In genomic region chr3:43691120-43692002, GRCh38 we compare ENCODE assay signal across 8 cellular contexts. TPM values are rescaled to one million over a fixed set of nuclear protein-coding genes. Genes with fewer than 3 reads are reported as not detected.
DNase-seq lines count a peak whose midpoint lies in the region; ATAC-seq, FAIRE-seq and TF ChIP-seq lines count a peak whose summit lies in the region.

No MANE protein-coding gene starts in this region.

- H3K9me3 ChIP-seq in pancreas (no peaks in the 10 kb centered on the region), upper lobe of right lung (no peaks in the 10 kb centered on the region)

- H3K27ac Mint-ChIP-seq in activated naive CD4-positive, alpha-beta T cell treated with anti-CD3 and anti-CD28 coated beads, Interleukin-2, amount 50 U/mL, for 72 hours = peak overlapping the region; percentile 86 to 91

- WGBS in pancreas, 2 donors = 0 to 1% methylated on average over 62 to 72 of the region's 72 CpGs

- H3K36me3 ChIP-seq in BJ (ENCODE audit: control insufficient read depth, insufficient read depth, low read length) (no peaks in the 10 kb centered on the region), pancreas (no peaks in the 10 kb centered on the region), upper lobe of right lung (no peaks in the 10 kb centered on the region)

- POLR2A ChIA-PET in BJ (lab: Charles Lee) = no interaction called here

- H3K27me3 ChIP-seq in BJ (ENCODE audit: control insufficient read depth, insufficient read depth, low read length) (no peaks in the 10 kb centered on the region), pancreas (no peaks in the 10 kb centered on the region), upper lobe of right lung (no peaks in the 10 kb centered on the region)

- no peak for FAIRE-seq in pancreas (lab: Jason Lieb, UNC)

- no peak for DNase-seq in BJ (ENCODE audit: low read depth)
- DNase-seq in GM19240 (ENCODE audit: insufficient read length, low spot score) = peak; percentile 8
- DNase-seq in RKO (ENCODE audit: low spot score) = peak; percentile 43
- DNase-seq in activated naive CD4-positive, alpha-beta T cell treated with anti-CD3 and anti-CD28 coated beads, Interleukin-2, amount 50 U/mL, for 72 hours (ENCODE audit: low spot score in 2 of 2) = peak; percentile 44 to 63
- peak; percentile 87 for DNase-seq in cardiac septum (ENCODE audit: low spot score)
- peak; percentile 80 to 92 (median 84) for DNase-seq in pancreas
- DNase-seq in upper lobe of right lung = peak; percentile 94

- H3K27ac ChIP-seq in pancreas = peak overlapping the region; percentile 90 to 98 (median 93)
- H3K27ac ChIP-seq in upper lobe of right lung = peak overlapping the region; percentile 96

- CTCF ChIA-PET in BJ (lab: Yijun Ruan, JAX) = interaction anchor here (0.6 kb wide), 1 partner anchor 40 kb away, joined by 3 read pairs; no protein-coding TSS in a partner anchor

- ATAC-seq in HG03442 (IDR thresholded peaks at IDR 0.05; ENCODE audit: unreplicated experiment) (peak; percentile 35), pancreas (peak; percentile 65 to 76 (median 68)), upper lobe of right lung (peak; percentile 80)
- peak; percentile 32 to 34 for ATAC-seq in activated naive CD4-positive, alpha-beta T cell treated with anti-CD3 and anti-CD28 coated beads, Interleukin-2, amount 50 U/mL, for 72 hours

- H3K4me1 ChIP-seq in pancreas = peaks cover 6 to 27% (median 18%) of the 10 kb centered on the region in 3 donors
- H3K4me1 ChIP-seq in upper lobe of right lung = peaks cover 31% of the 10 kb centered on the region

- peaks cover 4 to 16% of the 10 kb centered on the region in 2 donors for H3K36me3 Mint-ChIP-seq in activated naive CD4-positive, alpha-beta T cell treated with anti-CD3 and anti-CD28 coated beads, Interleukin-2, amount 50 U/mL, for 72 hours

- intact Hi-C loops in cardiac septum (cut with DNase I) = loop anchor here (2.0 to 5.0 kb wide), 3 partner anchors 46 to 77 kb away; partner anchors contain the start of gene ANO10
- intact Hi-C loops in pancreas (cut with DNase I) = no loop called here
- intact Hi-C loops in upper lobe of right lung (cut with DNase I) = no loop called here

- H3K4me3 ChIP-seq in BJ (ENCODE audit: low read depth, low read length) = peak overlapping the region; percentile 84
- H3K4me3 ChIP-seq in pancreas = peak overlapping the region; percentile 38 to 90 (median 86)
- H3K4me3 ChIP-seq in upper lobe of right lung = peak overlapping the region; percentile 83

- no peak for TF ChIP-seq CTCF in BJ (IDR thresholded peaks at IDR 0.05; ENCODE audit: insufficient read depth, low read depth, low read length)
- TF ChIP-seq CTCF in pancreas (IDR thresholded peaks at IDR 0.05) = no peak
- TF ChIP-seq CTCF in upper lobe of right lung (IDR thresholded peaks at IDR 0.05) = no peak

- no peaks in the 10 kb centered on the region for H3K9me3 Mint-ChIP-seq in activated naive CD4-positive, alpha-beta T cell treated with anti-CD3 and anti-CD28 coated beads, Interleukin-2, amount 50 U/mL, for 72 hours

RNA-seq across cellular contexts. Expression of gene ABHD5, which starts 0.6 kb away (rescaled TPM):
- polyA plus RNA-seq in BJ (2011; rRNA removed) (18.2 and 33.7 TPM in 2 replicates), pancreas (10 to 100 TPM in 1 of 2 donors, 1 to 10 TPM in 1; 8.4 to 10.4 TPM)
- polyA minus RNA-seq in BJ (2011; rRNA and poly(A)+ RNA removed) = 12.9 and 17.3 TPM in 2 replicates
- total RNA-seq in activated naive CD4-positive, alpha-beta T cell treated with anti-CD3 and anti-CD28 coated beads, Interleukin-2, amount 50 U/mL, for 72 hours = 10 to 100 TPM; 11.3 to 13.6 TPM
- total RNA-seq in cardiac septum (23.5 TPM), pancreas (10 to 100 TPM in 5 of 6 donors, 1 to 10 TPM in 1; 8.5 to 14.1 (median 11.6) TPM), upper lobe of right lung (41.5 TPM)
